Comparison of ENCODE assay signal across 15 cellular contexts in the genomic region with DNA sequence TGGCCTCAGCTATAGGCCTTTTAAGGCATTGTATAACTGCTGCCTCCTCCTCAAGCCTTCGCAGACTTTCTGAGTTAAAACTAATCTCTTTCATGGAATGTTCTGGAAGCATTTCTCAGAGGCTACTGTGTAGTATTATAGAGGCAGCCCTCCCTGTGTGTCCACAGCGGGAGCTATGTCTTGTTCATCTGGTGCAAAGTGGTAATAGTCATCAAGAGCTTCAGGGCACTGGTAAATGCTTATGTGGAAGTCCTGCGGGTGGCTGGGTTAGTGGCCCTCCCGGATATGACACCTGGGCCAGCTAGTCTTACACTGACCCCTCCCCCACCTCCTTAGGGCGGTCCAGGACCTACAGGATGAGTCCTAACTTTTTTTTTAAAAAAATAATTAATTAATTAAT. TPM values are rescaled to one million over a fixed set of nuclear protein-coding genes. Genes with fewer than 3 reads are reported as not detected.
DNase-seq lines count a peak whose midpoint lies in the region; ATAC-seq and TF ChIP-seq lines count a peak whose summit lies in the region.
"Had no signal": no experiment of that assay in that cellular context is flagged by ENCODE, and none has a peak within 500 bp of the region (broad histone marks: within the 10 kb centered on the region; RNA-seq: fewer than 3 reads in every experiment).

No MANE protein-coding gene starts in this region.

- H2AFZ ChIP-seq in mammary epithelial cell (ENCODE audit: low read depth, low read length) = no peak overlapping the region

- TF ChIP-seq CTCF in MCF 10A (IDR thresholded peaks at IDR 0.05; ENCODE audit: unreplicated experiment) (no peak), mammary epithelial cell (conservative IDR thresholded peaks at IDR 0.05 in 1 of 2, IDR thresholded peaks at IDR 0.05 in 1 of 2; ENCODE audit: extremely low read depth in 1 of 2, insufficient read depth in 1 of 2, low read depth in 1 of 2, low read length in 2 of 2) (no peak), mesothelial cell of epicardium (IDR thresholded peaks at IDR 0.05; ENCODE audit: unreplicated experiment) (no peak), upper lobe of right lung (IDR thresholded peaks at IDR 0.05) (no peak), foreskin fibroblast (IDR thresholded peaks at IDR 0.05; ENCODE audit: low read depth, low read length) (no peak)

- no peaks in the 10 kb centered on the region for H3K9me3 ChIP-seq in mammary epithelial cell (replicated peaks; ENCODE audit: insufficient read depth, low read length)
- H3K9me3 ChIP-seq in upper lobe of right lung = no peaks in the 10 kb centered on the region
- H3K9me3 ChIP-seq: ovary had no signal

- in situ Hi-C loops in mammary epithelial cell (cut with MboI; ENCODE audit: low sequenced_read_pairs in 2 of 2) = no loop called here

- no peak overlapping the region for H3K9ac ChIP-seq in mammary epithelial cell (ENCODE audit: insufficient read depth, low read length)

- POLR2A ChIA-PET in MCF 10A (lab: Yijun Ruan, JAX) = interaction anchor here (0.6 kb wide), 1 partner anchor 68 kb away, joined by 3 read pairs; no protein-coding TSS in a partner anchor
- POLR2A ChIA-PET in activated CD8-positive, alpha-beta T cell treated with anti-CD3 and anti-CD28 coated beads, Interleukin-2, amount 10 ng/mL, durations not matched to agents 7 days and 5 days (lab: Charles Lee) = no interaction called here

- H3K27me3 Mint-ChIP-seq in MCF 10A (ENCODE audit: insufficient read depth, unreplicated experiment) (no peaks in the 10 kb centered on the region), mesothelial cell of epicardium (ENCODE audit: low read depth) (peaks cover 23% of the 10 kb centered on the region)
- no peaks in the 10 kb centered on the region for H3K27me3 Mint-ChIP-seq in activated CD8-positive, alpha-beta T cell treated with anti-CD3 and anti-CD28 coated beads, Interleukin-2, amount 10 ng/mL, durations not matched to agents 7 days and 5 days (ENCODE audit: low read depth)

- H3K79me2 ChIP-seq in mammary epithelial cell (ENCODE audit: insufficient read depth, low read length) = peaks cover 13% of the 10 kb centered on the region

- CTCF ChIA-PET in MCF 10A (lab: Yijun Ruan, JAX) = interaction anchor here (0.6 to 5.0 kb wide), 5 partner anchors 64 to 222 kb away, joined by 3 to 35 read pairs (median 4); no protein-coding TSS in a partner anchor
- CTCF ChIA-PET in mammary epithelial cell (lab: Charles Lee; ENCODE audit: low non-redundant PET) = no interaction called here
- CTCF ChIA-PET in activated CD8-positive, alpha-beta T cell treated with anti-CD3 and anti-CD28 coated beads, Interleukin-2, amount 10 ng/mL, durations not matched to agents 7 days and 5 days (lab: Charles Lee) = no interaction called here

- WGBS in mammary epithelial cell (ENCODE audit: low coverage, missing lambda C conversion rate) = 84% methylated on average over 5 of the region's 5 CpGs

- no peak overlapping the region for H3K4me3 ChIP-seq in mammary epithelial cell (replicated peaks in 1 of 3; ENCODE audit: insufficient read depth in 1 of 3, low read depth in 2 of 3, low read length in 3 of 3)
- no peak overlapping the region for H3K4me3 ChIP-seq in upper lobe of right lung
- no peak overlapping the region for H3K4me3 ChIP-seq in foreskin fibroblast (ENCODE audit: low read depth in 1 of 2, low read length in 2 of 2)
- H3K4me3 ChIP-seq: ovary had no signal

- H3K4me3 Mint-ChIP-seq in MCF 10A (ENCODE audit: unreplicated experiment) = peak overlapping the region; percentile 46
- peak overlapping the region; percentile 10 for H3K4me3 Mint-ChIP-seq in activated CD8-positive, alpha-beta T cell treated with anti-CD3 and anti-CD28 coated beads, Interleukin-2, amount 10 ng/mL, durations not matched to agents 7 days and 5 days
- peak overlapping the region; percentile 50 for H3K4me3 Mint-ChIP-seq in mesothelial cell of epicardium

- BruUV-seq in MCF 10A (replicated peaks; lab: Mats Ljungman, UMichigan) (no TSS peak), mammary epithelial cell (replicated peaks; lab: Mats Ljungman, UMichigan) (no TSS peak)

- H3K4me1 Mint-ChIP-seq in MCF 10A (ENCODE audit: insufficient read depth, unreplicated experiment) (peaks cover 5% of the 10 kb centered on the region), mesothelial cell of epicardium (peaks cover 39% of the 10 kb centered on the region)
- peaks cover 19% of the 10 kb centered on the region for H3K4me1 Mint-ChIP-seq in activated CD8-positive, alpha-beta T cell treated with anti-CD3 and anti-CD28 coated beads, Interleukin-2, amount 10 ng/mL, durations not matched to agents 7 days and 5 days (ENCODE audit: low read depth)

- H3K9me3 Mint-ChIP-seq in MCF 10A (ENCODE audit: unreplicated experiment) (no peaks in the 10 kb centered on the region), mesothelial cell of epicardium (no peaks in the 10 kb centered on the region)
- no peaks in the 10 kb centered on the region for H3K9me3 Mint-ChIP-seq in activated CD8-positive, alpha-beta T cell treated with anti-CD3 and anti-CD28 coated beads, Interleukin-2, amount 10 ng/mL, durations not matched to agents 7 days and 5 days (ENCODE audit: insufficient read depth)

- H3K4me1 ChIP-seq in mammary epithelial cell (ENCODE audit: insufficient read depth, low read length) (peaks cover 9% of the 10 kb centered on the region), upper lobe of right lung (peaks cover 5% of the 10 kb centered on the region)

- DNase-seq in MCF 10A (ENCODE audit: unreplicated experiment) (no peak), mammary epithelial cell (no peak), mesothelial cell of epicardium (ENCODE audit: low spot score in 2 of 2, unreplicated experiment in 2 of 2) (no peak), upper lobe of right lung (no peak), NCI-H2107 (lab: John Stamatoyannopoulos, UW) (no peak), foreskin fibroblast (no peak)
- DNase-seq in activated CD8-positive, alpha-beta T cell treated with anti-CD3 and anti-CD28 coated beads, Interleukin-2, amount 10 ng/mL, durations not matched to agents 7 days and 5 days = no peak
- DNase-seq: activated CD4-positive, CD25-positive, alpha-beta regulatory T cell; activated effector memory CD4-positive, alpha-beta T cell treated with Interleukin-2 at 50 U/mL for 16 hours; cerebellar nuclear complex; stimulated activated CD4-positive, alpha-beta T cell treated with anti-CD3 and anti-CD28 coated beads, Interleukin-4, amount 100 ng/mL, for 4 hours had no signal

- H3K27ac ChIP-seq in mammary epithelial cell (ENCODE audit: insufficient read depth, low read depth, low read length) (no peak overlapping the region), upper lobe of right lung (peak overlapping the region; percentile 30)
- H3K27ac ChIP-seq: ovary had no signal

- H3K36me3 Mint-ChIP-seq in MCF 10A (ENCODE audit: insufficient read depth, unreplicated experiment) (peaks cover 14% of the 10 kb centered on the region), mesothelial cell of epicardium (peaks cover 2% of the 10 kb centered on the region)
- H3K36me3 Mint-ChIP-seq in activated CD8-positive, alpha-beta T cell treated with anti-CD3 and anti-CD28 coated beads, Interleukin-2, amount 10 ng/mL, durations not matched to agents 7 days and 5 days (ENCODE audit: low read depth) = peaks cover 13% of the 10 kb centered on the region

- H4K20me1 ChIP-seq in mammary epithelial cell (ENCODE audit: insufficient read depth, low read length) = no peaks in the 10 kb centered on the region

- H3K36me3 ChIP-seq in mammary epithelial cell (ENCODE audit: insufficient read depth, low read length) (no peaks in the 10 kb centered on the region), upper lobe of right lung (peaks cover 10% of the 10 kb centered on the region)
- H3K36me3 ChIP-seq: ovary had no signal

- H3K27ac Mint-ChIP-seq in MCF 10A (ENCODE audit: low read depth, unreplicated experiment) (no peak overlapping the region), mesothelial cell of epicardium (peak overlapping the region; percentile 94)
- no peak overlapping the region for H3K27ac Mint-ChIP-seq in activated CD8-positive, alpha-beta T cell treated with anti-CD3 and anti-CD28 coated beads, Interleukin-2, amount 10 ng/mL, durations not matched to agents 7 days and 5 days

- H3K27me3 ChIP-seq in mammary epithelial cell (ENCODE audit: insufficient read depth, low read length) (no peaks in the 10 kb centered on the region), upper lobe of right lung (no peaks in the 10 kb centered on the region)
- H3K27me3 ChIP-seq: ovary had no signal

- intact Hi-C loops in MCF 10A (cut with micrococcal nuclease) (loop anchor here (10.0 kb wide), 1 partner anchor 64 kb away; no protein-coding TSS in a partner anchor), mammary epithelial cell (cut with micrococcal nuclease) (no loop called here), upper lobe of right lung (cut with DNase I) (no loop called here)

- H3K4me2 ChIP-seq in mammary epithelial cell (ENCODE audit: insufficient read depth, low read depth, low read length) = no peak overlapping the region

- dilution Hi-C loops in mammary epithelial cell (cut with HindIII; ENCODE audit: low sequenced_read_pairs) = no loop called here

- no peak for ATAC-seq in activated CD8-positive, alpha-beta T cell treated with anti-CD3 and anti-CD28 coated beads, Interleukin-2, amount 10 ng/mL, durations not matched to agents 7 days and 5 days
- ATAC-seq in upper lobe of right lung (no peak), GM21723 (IDR thresholded peaks at IDR 0.05; ENCODE audit: unreplicated experiment) (no peak)

RNA-seq across cellular contexts. Expression of gene ABHD11, which starts 2.2 kb away (rescaled TPM):
- total RNA-seq in MCF 10A (2022) (15.3 and 18.9 TPM in 2 replicates), mammary epithelial cell (10 to 100 TPM in 1 of 2 donors, 1 to 10 TPM in 1; 6.7 to 23.6 TPM), mesothelial cell of epicardium (33.9 to 40.7 TPM (median 35.2 TPM) in 3 replicates), upper lobe of right lung (19.7 TPM)
- polyA plus RNA-seq in mammary epithelial cell = 30.4 TPM
- polyA minus RNA-seq in mammary epithelial cell = 18.2 TPM
- total RNA-seq in activated CD8-positive, alpha-beta T cell treated with anti-CD3 and anti-CD28 coated beads, Interleukin-2, amount 10 ng/mL, durations not matched to agents 7 days and 5 days = 10 to 100 TPM; 20.7 to 20.9 TPM

RNA-seq across cellular contexts. Expression of gene STX1A, which starts 21.3 kb away (rescaled TPM):
- total RNA-seq in MCF 10A (2022) (21.9 and 24.2 TPM in 2 replicates), mammary epithelial cell (10 to 100 TPM in 1 of 2 donors, 1 to 10 TPM in 1; 6.8 to 39.7 TPM), mesothelial cell of epicardium (12.5 to 15.5 TPM (median 13.2 TPM) in 3 replicates), upper lobe of right lung (6.3 TPM)
- polyA plus RNA-seq in mammary epithelial cell = 30.5 TPM
- polyA minus RNA-seq in mammary epithelial cell = 30.8 TPM
- 10 to 100 TPM; 10.6 to 12.3 TPM for total RNA-seq in activated CD8-positive, alpha-beta T cell treated with anti-CD3 and anti-CD28 coated beads, Interleukin-2, amount 10 ng/mL, durations not matched to agents 7 days and 5 days

RNA-seq across cellular contexts. Expression of gene CLDN3, which starts 29.3 kb away (rescaled TPM):
- not detected in 2 replicates for total RNA-seq in MCF 10A (2022)
- under 1 TPM in 1 of 2 donors, not detected in 1; 0.83 TPM for total RNA-seq in mammary epithelial cell
- not detected for polyA plus RNA-seq in mammary epithelial cell
- polyA minus RNA-seq in mammary epithelial cell = not detected
- not detected for total RNA-seq in activated CD8-positive, alpha-beta T cell treated with anti-CD3 and anti-CD28 coated beads, Interleukin-2, amount 10 ng/mL, durations not matched to agents 7 days and 5 days
- total RNA-seq in mesothelial cell of epicardium = 10.5 to 11.0 TPM (median 10.6 TPM) in 3 replicates
- total RNA-seq in upper lobe of right lung = 11.8 TPM
- total RNA-seq: fibroblast of lung, temporal lobe had no signal
- polyA plus RNA-seq: fibroblast of lung had no signal

RNA-seq across cellular contexts. Expression of gene BUD23, which starts 57.4 kb away (rescaled TPM):
- total RNA-seq in MCF 10A (2022) = 71.5 and 81.9 TPM in 2 replicates
- 10 to 100 TPM; 36.0 to 57.6 TPM for total RNA-seq in mammary epithelial cell
- polyA plus RNA-seq in mammary epithelial cell = 77.9 TPM
- 102 TPM for polyA minus RNA-seq in mammary epithelial cell
- total RNA-seq in activated CD8-positive, alpha-beta T cell treated with anti-CD3 and anti-CD28 coated beads, Interleukin-2, amount 10 ng/mL, durations not matched to agents 7 days and 5 days = 10 to 100 TPM; 57.3 to 60.9 TPM
- 64.2 to 70.2 TPM (median 69.1 TPM) in 3 replicates for total RNA-seq in mesothelial cell of epicardium
- 38.4 TPM for total RNA-seq in upper lobe of right lung

RNA-seq across cellular contexts. Expression of gene DNAJC30, which starts 57.5 kb away (rescaled TPM):
- total RNA-seq in MCF 10A (2022) (11.0 and 11.4 TPM in 2 replicates), mammary epithelial cell (10 to 100 TPM in 1 of 2 donors, 1 to 10 TPM in 1; 3.0 to 11.1 TPM), mesothelial cell of epicardium (13.1 to 14.8 TPM (median 14.6 TPM) in 3 replicates), upper lobe of right lung (10.2 TPM)
- polyA plus RNA-seq in mammary epithelial cell = 5.7 TPM
- 5.7 TPM for polyA minus RNA-seq in mammary epithelial cell
- 1 to 10 TPM; 7.7 to 8.3 TPM for total RNA-seq in activated CD8-positive, alpha-beta T cell treated with anti-CD3 and anti-CD28 coated beads, Interleukin-2, amount 10 ng/mL, durations not matched to agents 7 days and 5 days
